ENCODE assay signal across 14 cellular contexts in genomic region chr4:153022233-153022632, GRCh38.
DNase-seq lines count a peak whose midpoint lies in the region; ATAC-seq and TF ChIP-seq lines count a peak whose summit lies in the region.
"Had no signal": no experiment of that assay in that cellular context is flagged by ENCODE, and none has a peak within 500 bp of the region (broad histone marks: within the 10 kb centered on the region; RNA-seq: fewer than 3 reads in every experiment).

No MANE protein-coding gene starts in this region.

- H3K27me3 ChIP-seq in lower lobe of right lung (ENCODE audit: low read depth), result no peaks in the 10 kb centered on the region
- H3K27me3 ChIP-seq: ovary had no signal

- H3K4me1 ChIP-seq in lower lobe of right lung, result no peaks in the 10 kb centered on the region

- intact Hi-C loops in lower lobe of right lung (cut with DNase I), result no loop called here

- ATAC-seq in lower lobe of right lung (peak; percentile 78 to 80), SK-N-SH treated with all-trans-retinoic acid at 6 μM for 48 hours (no peak; the same call in 2 of the 3 replicates)
- ATAC-seq: activated naive CD4-positive, alpha-beta T cell treated with anti-CD3 and anti-CD28 coated beads, Interleukin-2, amount 50 U/mL, for 72 hours; left cardiac atrium had no signal

- peak overlapping the region; percentile 1 for H3K4me3 ChIP-seq in lower lobe of right lung
- H3K4me3 ChIP-seq: ovary had no signal

- no peak for TF ChIP-seq CTCF in lower lobe of right lung (IDR thresholded peaks at IDR 0.05)

- no peaks in the 10 kb centered on the region for H3K36me3 ChIP-seq in lower lobe of right lung
- H3K36me3 ChIP-seq: ovary had no signal

- H3K9me3 ChIP-seq in lower lobe of right lung, result no peaks in the 10 kb centered on the region
- H3K9me3 ChIP-seq: ovary had no signal

- H3K27ac ChIP-seq in lower lobe of right lung, result peak overlapping the region; percentile 46
- H3K27ac ChIP-seq: ovary had no signal

- DNase-seq in COR-L47 (lab: John Stamatoyannopoulos, UW) (peak; percentile 63), NCI-H1105 (lab: John Stamatoyannopoulos, UW) (peak; percentile 12), NCI-H510A (lab: John Stamatoyannopoulos, UW) (peak; percentile 20), lower lobe of right lung (peak; percentile 78), GDM1 (lab: John Stamatoyannopoulos, UW) (no peak), COLO829 (ENCODE audit: low spot score) (no peak)
- DNase-seq in activated effector memory CD4-positive, alpha-beta T cell treated with anti-CD3 and anti-CD28 coated beads, Interleukin-2, amount 50 U/mL, for 16 hours, result no peak
- DNase-seq: activated T-cell treated with anti-CD3 and anti-CD28 coated beads for 4 hours; foreskin melanocyte; left cardiac atrium; ovary; stimulated activated CD4-positive, alpha-beta T cell treated with anti-CD3 and anti-CD28 coated beads, Interleukin-4, amount 100 ng/mL, for 24 hours had no signal

TF ChIP-seq in SK-N-SH treated with all-trans-retinoic acid at 6 μM for 48 hours, 23 proteins besides CTCF, POLR2A, EP300 and RAD21:
- TF ChIP-seq ZFP3 (CRISPR knock-in tag; IDR thresholded peaks at IDR 0.05) (no peak), ESRRG (CRISPR knock-in tag; IDR thresholded peaks at IDR 0.05) (no peak), OSR1 (CRISPR knock-in tag; IDR thresholded peaks at IDR 0.05) (no peak), TCF4 (CRISPR knock-in tag; IDR thresholded peaks at IDR 0.05; ENCODE audit: borderline replicate concordance) (no peak), CSDC2 (CRISPR knock-in tag; IDR thresholded peaks at IDR 0.05) (no peak), SNAI2 (CRISPR knock-in tag; IDR thresholded peaks at IDR 0.05) (no peak), ARNTL (CRISPR knock-in tag; IDR thresholded peaks at IDR 0.05; ENCODE audit: borderline replicate concordance, low read depth) (no peak), ZFP30 (CRISPR knock-in tag; IDR thresholded peaks at IDR 0.05) (no peak), ZNF8 (CRISPR knock-in tag; IDR thresholded peaks at IDR 0.05) (no peak), ISL1 (CRISPR knock-in tag; IDR thresholded peaks at IDR 0.05) (no peak), BACH2 (CRISPR knock-in tag; IDR thresholded peaks at IDR 0.05; ENCODE audit: borderline replicate concordance) (no peak), ZC3H10 (CRISPR knock-in tag; IDR thresholded peaks at IDR 0.05) (no peak), PPARA (CRISPR knock-in tag; IDR thresholded peaks at IDR 0.05; ENCODE audit: borderline replicate concordance) (no peak)
- TF ChIP-seq, protein P1, sequence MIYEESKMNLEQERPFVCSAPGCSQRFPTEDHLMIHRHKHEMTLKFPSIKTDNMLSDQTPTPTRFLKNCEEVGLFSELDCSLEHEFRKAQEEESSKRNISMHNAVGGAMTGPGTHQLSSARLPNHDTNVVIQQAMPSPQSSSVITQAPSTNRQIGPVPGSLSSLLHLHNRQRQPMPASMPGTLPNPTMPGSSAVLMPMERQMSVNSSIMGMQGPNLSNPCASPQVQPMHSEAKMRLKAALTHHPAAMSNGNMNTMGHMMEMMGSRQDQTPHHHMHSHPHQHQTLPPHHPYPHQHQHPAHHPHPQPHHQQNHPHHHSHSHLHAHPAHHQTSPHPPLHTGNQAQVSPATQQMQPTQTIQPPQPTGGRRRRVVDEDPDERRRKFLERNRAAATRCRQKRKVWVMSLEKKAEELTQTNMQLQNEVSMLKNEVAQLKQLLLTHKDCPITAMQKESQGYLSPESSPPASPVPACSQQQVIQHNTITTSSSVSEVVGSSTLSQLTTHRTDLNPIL (CRISPR knock-in tag; IDR thresholded peaks at IDR 0.05; ENCODE audit: low read depth), result no peak
- TF ChIP-seq, protein P2, sequence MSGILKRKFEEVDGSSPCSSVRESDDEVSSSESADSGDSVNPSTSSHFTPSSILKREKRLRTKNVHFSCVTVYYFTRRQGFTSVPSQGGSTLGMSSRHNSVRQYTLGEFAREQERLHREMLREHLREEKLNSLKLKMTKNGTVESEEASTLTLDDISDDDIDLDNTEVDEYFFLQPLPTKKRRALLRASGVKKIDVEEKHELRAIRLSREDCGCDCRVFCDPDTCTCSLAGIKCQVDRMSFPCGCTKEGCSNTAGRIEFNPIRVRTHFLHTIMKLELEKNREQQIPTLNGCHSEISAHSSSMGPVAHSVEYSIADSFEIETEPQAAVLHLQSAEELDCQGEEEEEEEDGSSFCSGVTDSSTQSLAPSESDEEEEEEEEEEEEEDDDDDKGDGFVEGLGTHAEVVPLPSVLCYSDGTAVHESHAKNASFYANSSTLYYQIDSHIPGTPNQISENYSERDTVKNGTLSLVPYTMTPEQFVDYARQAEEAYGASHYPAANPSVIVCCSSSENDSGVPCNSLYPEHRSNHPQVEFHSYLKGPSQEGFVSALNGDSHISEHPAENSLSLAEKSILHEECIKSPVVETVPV (CRISPR knock-in tag; IDR thresholded peaks at IDR 0.05), result no peak

Comparison
In these comparisons a context has a peak if more than half of its experiments do, and no peak if none do; other contexts are left out.
1. DNase-seq: peak in COR-L47 (single experiment), NCI-H1105 (single experiment), NCI-H510A (single experiment) and lower lobe of right lung (single experiment); none in GDM1 (single experiment), COLO829 (single experiment) and activated effector memory CD4-positive, alpha-beta T cell treated with anti-CD3 and anti-CD28 coated beads, Interleukin-2, amount 50 U/mL, for 16 hours (single experiment).